Comparison of ENCODE assay signal across 2 cellular contexts in the genomic region with DNA sequence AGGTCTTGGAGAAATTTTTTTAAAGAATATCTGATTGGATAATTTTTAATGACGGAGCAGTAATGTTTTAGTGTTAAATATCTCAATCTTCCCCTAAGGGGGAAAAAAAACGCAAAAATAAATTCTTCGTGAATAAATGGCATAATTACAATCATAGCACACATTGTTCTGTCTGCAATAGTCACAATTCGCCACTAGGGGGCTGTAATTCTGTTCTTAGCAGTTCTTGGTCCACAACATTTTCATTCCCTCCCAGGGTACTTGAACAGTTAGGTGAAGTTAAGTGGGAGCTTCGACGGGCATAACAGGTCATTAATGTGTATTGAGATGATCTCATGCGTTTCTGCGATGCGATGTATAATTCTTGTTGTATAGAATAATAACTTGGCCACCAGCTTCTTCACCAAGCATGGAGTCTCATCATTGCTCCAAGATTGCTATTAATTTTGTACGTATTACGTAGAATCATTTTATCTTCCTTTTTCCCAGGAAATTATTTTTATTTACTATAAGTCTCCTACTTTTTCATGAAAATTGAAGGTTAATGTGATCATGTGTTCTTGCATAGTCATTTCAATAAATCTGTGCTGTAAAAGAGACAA.
TF ChIP-seq lines count a peak whose summit lies in the region.

No MANE protein-coding gene starts in this region.

TF ChIP-seq in HCT116, 20 proteins besides CTCF, POLR2A, EP300 and RAD21:
- TF ChIP-seq, protein P1, sequence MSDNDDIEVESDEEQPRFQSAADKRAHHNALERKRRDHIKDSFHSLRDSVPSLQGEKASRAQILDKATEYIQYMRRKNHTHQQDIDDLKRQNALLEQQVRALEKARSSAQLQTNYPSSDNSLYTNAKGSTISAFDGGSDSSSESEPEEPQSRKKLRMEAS (IDR thresholded peaks at IDR 0.05): no peak
- TF ChIP-seq YY1 (IDR thresholded peaks at IDR 0.05; ENCODE audit: extremely low read depth, insufficient replicate concordance, low read depth, low read length) (no peak), ZFX (IDR thresholded peaks at IDR 0.05) (no peak), SRF (IDR thresholded peaks at IDR 0.05; ENCODE audit: low read depth) (no peak), EZH2phosphoT487 (IDR thresholded peaks at IDR 0.05; ENCODE audit: borderline replicate concordance) (no peak), EZH2 (IDR thresholded peaks at IDR 0.05) (no peak), JUND (IDR thresholded peaks at IDR 0.05) (no peak), SP1 (IDR thresholded peaks at IDR 0.05; ENCODE audit: low read depth) (no peak), FOSL1 (IDR thresholded peaks at IDR 0.05; ENCODE audit: low read depth) (no peak)
- TF ChIP-seq, protein P2, sequence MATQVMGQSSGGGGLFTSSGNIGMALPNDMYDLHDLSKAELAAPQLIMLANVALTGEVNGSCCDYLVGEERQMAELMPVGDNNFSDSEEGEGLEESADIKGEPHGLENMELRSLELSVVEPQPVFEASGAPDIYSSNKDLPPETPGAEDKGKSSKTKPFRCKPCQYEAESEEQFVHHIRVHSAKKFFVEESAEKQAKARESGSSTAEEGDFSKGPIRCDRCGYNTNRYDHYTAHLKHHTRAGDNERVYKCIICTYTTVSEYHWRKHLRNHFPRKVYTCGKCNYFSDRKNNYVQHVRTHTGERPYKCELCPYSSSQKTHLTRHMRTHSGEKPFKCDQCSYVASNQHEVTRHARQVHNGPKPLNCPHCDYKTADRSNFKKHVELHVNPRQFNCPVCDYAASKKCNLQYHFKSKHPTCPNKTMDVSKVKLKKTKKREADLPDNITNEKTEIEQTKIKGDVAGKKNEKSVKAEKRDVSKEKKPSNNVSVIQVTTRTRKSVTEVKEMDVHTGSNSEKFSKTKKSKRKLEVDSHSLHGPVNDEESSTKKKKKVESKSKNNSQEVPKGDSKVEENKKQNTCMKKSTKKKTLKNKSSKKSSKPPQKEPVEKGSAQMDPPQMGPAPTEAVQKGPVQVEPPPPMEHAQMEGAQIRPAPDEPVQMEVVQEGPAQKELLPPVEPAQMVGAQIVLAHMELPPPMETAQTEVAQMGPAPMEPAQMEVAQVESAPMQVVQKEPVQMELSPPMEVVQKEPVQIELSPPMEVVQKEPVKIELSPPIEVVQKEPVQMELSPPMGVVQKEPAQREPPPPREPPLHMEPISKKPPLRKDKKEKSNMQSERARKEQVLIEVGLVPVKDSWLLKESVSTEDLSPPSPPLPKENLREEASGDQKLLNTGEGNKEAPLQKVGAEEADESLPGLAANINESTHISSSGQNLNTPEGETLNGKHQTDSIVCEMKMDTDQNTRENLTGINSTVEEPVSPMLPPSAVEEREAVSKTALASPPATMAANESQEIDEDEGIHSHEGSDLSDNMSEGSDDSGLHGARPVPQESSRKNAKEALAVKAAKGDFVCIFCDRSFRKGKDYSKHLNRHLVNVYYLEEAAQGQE (IDR thresholded peaks at IDR 0.05; ENCODE audit: low read depth): no peak

TF ChIP-seq in HepG2, 621 proteins besides CTCF, POLR2A, EP300 and RAD21:
- no peak for TF ChIP-seq ZNF749 (CRISPR knock-in tag; IDR thresholded peaks at IDR 0.05; ENCODE audit: borderline replicate concordance)
- TF ChIP-seq GATAD1 (CRISPR knock-in tag; IDR thresholded peaks at IDR 0.05): no peak
- no peak for TF ChIP-seq KDM2A (CRISPR knock-in tag; IDR thresholded peaks at IDR 0.05; ENCODE audit: borderline replicate concordance, low read depth)
- TF ChIP-seq ZNF784 (CRISPR knock-in tag; IDR thresholded peaks at IDR 0.05; ENCODE audit: borderline replicate concordance): no peak
- TF ChIP-seq STAT5B (CRISPR knock-in tag; IDR thresholded peaks at IDR 0.05): no peak
- TF ChIP-seq, protein P2 (IDR thresholded peaks at IDR 0.05; ENCODE audit: borderline replicate concordance in 1 of 2, low read depth in 1 of 2, low read length in 2 of 2): no peak
- no peak for TF ChIP-seq DMAP1 (CRISPR knock-in tag; IDR thresholded peaks at IDR 0.05)
- TF ChIP-seq NFRKB (IDR thresholded peaks at IDR 0.05): no peak
- TF ChIP-seq JUNB (CRISPR knock-in tag; IDR thresholded peaks at IDR 0.05; ENCODE audit: borderline replicate concordance): no peak
TF ChIP-seq in HepG2: peak in this region for 0.
